In the genomic region with DNA sequence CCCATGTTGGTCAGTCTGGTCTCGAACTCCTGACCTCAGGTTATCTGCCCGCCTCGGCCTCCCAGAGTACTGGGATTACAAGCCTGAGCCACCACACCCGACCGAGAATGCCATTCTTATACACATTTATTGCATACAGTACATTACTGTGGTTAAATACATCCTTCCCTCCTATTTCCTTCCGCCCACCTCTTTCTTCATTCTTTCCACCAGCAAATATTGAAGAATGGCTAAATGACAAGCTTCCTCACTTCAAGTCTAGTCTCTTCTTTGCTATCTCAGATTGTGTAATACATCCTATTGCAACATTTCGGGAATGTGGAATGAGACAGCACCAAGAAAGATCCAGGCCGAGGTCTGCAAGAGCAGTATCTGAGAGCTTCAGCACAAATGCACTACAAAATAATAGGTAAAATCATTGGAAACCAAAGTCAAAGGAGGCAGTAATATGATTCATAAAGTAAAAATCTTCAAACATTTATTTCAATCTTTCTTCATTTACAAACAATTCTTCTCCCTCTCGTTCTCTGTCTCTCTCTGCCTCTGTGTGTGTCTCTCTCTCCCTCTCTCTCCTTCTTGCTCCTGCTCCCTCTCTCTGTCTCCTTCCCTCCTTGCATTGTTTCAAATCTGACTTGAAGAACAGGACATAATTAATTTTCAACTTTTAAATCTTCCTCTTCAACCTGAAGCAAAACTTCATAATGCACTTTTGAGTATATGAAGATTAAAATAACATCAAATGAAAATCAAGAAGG, we compare ENCODE assay signal across 9 cellular contexts.
DNase-seq lines count a peak whose midpoint lies in the region; ATAC-seq and TF ChIP-seq lines count a peak whose summit lies in the region.
"Had no signal": no experiment of that assay in that cellular context is flagged by ENCODE, and none has a peak within 500 bp of the region (broad histone marks: within the 10 kb centered on the region; RNA-seq: fewer than 3 reads in every experiment).

No MANE protein-coding gene starts in this region.

- intact Hi-C loops in sciatic nerve (cut with DNase I), result no loop called here

- ATAC-seq in sciatic nerve, result peak; percentile 96

- TF ChIP-seq POLR2A in erythroblast (IDR thresholded peaks at IDR 0.05; ENCODE audit: low read length), result no peak

- DNase-seq in GM04504 (ENCODE audit: low read depth) (peak; percentile 85), RPMI7951 (ENCODE audit: low read depth) (peak; percentile 94), fibroblast of peridontal ligament (ENCODE audit: extremely low read depth) (peak; percentile 96), sciatic nerve (ENCODE audit: low spot score) (no peak), D341Med (ENCODE audit: low spot score) (no peak), mucosa of gallbladder (ENCODE audit: low spot score) (no peak), erythroblast (lab: John Stamatoyannopoulos, UW) (no peak), GM10266 (ENCODE audit: extremely low spot score) (no peak)
- DNase-seq: NCI-H146 had no signal

- TF ChIP-seq CTCF in GM10266 (IDR thresholded peaks at IDR 0.05; ENCODE audit: control insufficient read depth, insufficient read depth, low read depth, missing control alignments), result no peak

Comparison
In these comparisons a context has a peak if more than half of its experiments do, and no peak if none do; other contexts are left out.
1. DNase-seq: peak in GM04504 (single experiment), RPMI7951 (single experiment) and fibroblast of peridontal ligament (single experiment); none in sciatic nerve (single experiment), D341Med (single experiment), mucosa of gallbladder (single experiment), erythroblast (0 of 2) and GM10266 (single experiment).